In genomic region chr1:234589064-234589765, GRCh38 we compare ENCODE assay signal across 15 cellular contexts. TPM values are rescaled to one million over a fixed set of nuclear protein-coding genes. Genes with fewer than 3 reads are reported as not detected.
A peak's percentile ranks its signal among the peaks of the same experiment; 100 is the strongest.
DNase-seq lines count a peak whose midpoint lies in the region; ATAC-seq and TF ChIP-seq lines count a peak whose summit lies in the region.
"Had no signal": no experiment of that assay in that cellular context is flagged by ENCODE, and none has a peak within 500 bp of the region (broad histone marks: within the 10 kb centered on the region; RNA-seq: fewer than 3 reads in every experiment).

No MANE protein-coding gene starts in this region.

- no peaks in the 10 kb centered on the region for H3K4me1 Mint-ChIP-seq in CD8-positive, alpha-beta memory T cell

- 75 to 81% (median 79%) methylated on average over 16 of the region's 16 CpGs for WGBS in psoas muscle, 3 donors

- peak; percentile 57 for DNase-seq in GM03348 (ENCODE audit: low spot score)
- peak; percentile 97 for DNase-seq in WERI-Rb-1
- peak; percentile 20 for DNase-seq in fibroblast of villous mesenchyme (ENCODE audit: low read depth)
- peak; percentile 43 to 57 for DNase-seq in psoas muscle
- DNase-seq in dorsolateral prefrontal cortex: no peak
- DNase-seq in CD8-positive, alpha-beta memory T cell: no peak
- no peak for DNase-seq in activated naive CD4-positive, alpha-beta T cell treated with anti-CD3 and anti-CD28 coated beads, Interleukin-2, amount 50 U/mL, for 16 hours
- DNase-seq: activated CD4-positive, CD25-positive, alpha-beta regulatory T cell; Karpas-422; mesendoderm; NCI-H2029 treated with DMSO at 0.1 percent for 48 hours; NK-92 treated with Interleukin-12 subunit alpha and Interleukin-12 subunit beta, amount 100 ng/mL, for 24 hours; upper lobe of left lung had no signal

- peaks cover 29% of the 10 kb centered on the region for H3K4me1 ChIP-seq in psoas muscle
- H3K4me1 ChIP-seq in CD8-positive, alpha-beta memory T cell (ENCODE audit: insufficient read depth, low read length): no peaks in the 10 kb centered on the region

- no peaks in the 10 kb centered on the region for H3K36me3 ChIP-seq in WERI-Rb-1
- H3K36me3 ChIP-seq in psoas muscle (ENCODE audit: insufficient read depth in 1 of 2, low read depth in 1 of 2): no peaks in the 10 kb centered on the region
- H3K36me3 ChIP-seq in CD8-positive, alpha-beta memory T cell (ENCODE audit: insufficient read depth, low read length): no peaks in the 10 kb centered on the region
- H3K36me3 ChIP-seq: upper lobe of left lung had no signal

- H3K9me3 Mint-ChIP-seq in CD8-positive, alpha-beta memory T cell: peaks cover 0 to 2% (median 0%) of the 10 kb centered on the region in 5 donors
- H3K9me3 Mint-ChIP-seq: activated naive CD4-positive, alpha-beta T cell treated with anti-CD3 and anti-CD28 coated beads, Interleukin-2, amount 50 U/mL, for 72 hours had no signal

- TF ChIP-seq CTCF in WERI-Rb-1 (IDR thresholded peaks at IDR 0.05; ENCODE audit: low read depth, low read length) (no peak), fibroblast of villous mesenchyme (IDR thresholded peaks at IDR 0.05; ENCODE audit: insufficient read depth, low read depth, low read length) (no peak), psoas muscle (IDR thresholded peaks at IDR 0.05) (no peak), dorsolateral prefrontal cortex (IDR thresholded peaks at IDR 0.05 in 54 of 56, conservative IDR thresholded peaks at IDR 0.05 in 2 of 56; ENCODE audit: low read depth in 1 of 56, partially characterized antibody in 56 of 56) (no peak)

- ATAC-seq in psoas muscle (peak; percentile 54 to 78 (median 68)), GM18870 (IDR thresholded peaks at IDR 0.05; ENCODE audit: unreplicated experiment) (no peak)
- ATAC-seq: activated naive CD4-positive, alpha-beta T cell treated with anti-CD3 and anti-CD28 coated beads, Interleukin-2, amount 50 U/mL, for 72 hours had no signal

- POLR2A ChIA-PET in CD8-positive, alpha-beta memory T cell (lab: Charles Lee): no interaction called here

- H3K27me3 ChIP-seq in WERI-Rb-1 (ENCODE audit: insufficient read depth, low read depth, severe bottlenecking) (no peaks in the 10 kb centered on the region), psoas muscle (ENCODE audit: insufficient read depth in 3 of 3, low read length in 2 of 3) (no peaks in the 10 kb centered on the region), dorsolateral prefrontal cortex (no peaks in the 10 kb centered on the region)
- H3K27me3 ChIP-seq in CD8-positive, alpha-beta memory T cell (ENCODE audit: insufficient read depth, low read length, poor library complexity, severe bottlenecking): no peaks in the 10 kb centered on the region
- H3K27me3 ChIP-seq: upper lobe of left lung had no signal

- H3K27ac Mint-ChIP-seq in CD8-positive, alpha-beta memory T cell: no peak overlapping the region
- H3K27ac Mint-ChIP-seq: activated naive CD4-positive, alpha-beta T cell treated with anti-CD3 and anti-CD28 coated beads, Interleukin-2, amount 50 U/mL, for 72 hours had no signal

- intact Hi-C loops in psoas muscle (cut with DNase I) (no loop called here), dorsolateral prefrontal cortex (cut with DNase I) (no loop called here)

- no peaks in the 10 kb centered on the region for H3K9me3 ChIP-seq in WERI-Rb-1 (ENCODE audit: severe bottlenecking)
- no peaks in the 10 kb centered on the region for H3K9me3 ChIP-seq in psoas muscle
- no peaks in the 10 kb centered on the region for H3K9me3 ChIP-seq in CD8-positive, alpha-beta memory T cell (ENCODE audit: low read length)
- H3K9me3 ChIP-seq: upper lobe of left lung had no signal

- H3K4me3 Mint-ChIP-seq in CD8-positive, alpha-beta memory T cell: no peak overlapping the region

- peaks cover 0 to 1% (median 0%) of the 10 kb centered on the region in 3 donors for H3K36me3 Mint-ChIP-seq in CD8-positive, alpha-beta memory T cell
- H3K36me3 Mint-ChIP-seq: activated naive CD4-positive, alpha-beta T cell treated with anti-CD3 and anti-CD28 coated beads, Interleukin-2, amount 50 U/mL, for 72 hours had no signal

- H3K4me3 ChIP-seq in WERI-Rb-1 (ENCODE audit: low read depth, low read length) (peak overlapping the region; percentile 4), fibroblast of villous mesenchyme (ENCODE audit: low read depth, low read length) (no peak overlapping the region), psoas muscle (no peak overlapping the region), dorsolateral prefrontal cortex (no peak overlapping the region)
- no peak overlapping the region for H3K4me3 ChIP-seq in CD8-positive, alpha-beta memory T cell (ENCODE audit: low read length)
- H3K4me3 ChIP-seq: upper lobe of left lung had no signal

- peaks cover 5 to 25% of the 10 kb centered on the region in 2 donors for H3K27me3 Mint-ChIP-seq in CD8-positive, alpha-beta memory T cell

- CTCF ChIA-PET in CD8-positive, alpha-beta memory T cell (lab: Charles Lee): interaction anchor here (0.8 kb wide), 1 partner anchor 9 kb away, joined by 3 read pairs; no protein-coding TSS in a partner anchor

- peak overlapping the region; percentile 82 for H3K27ac ChIP-seq in WERI-Rb-1
- H3K27ac ChIP-seq in psoas muscle: peak overlapping the region; percentile 67
- H3K27ac ChIP-seq in dorsolateral prefrontal cortex: peak overlapping the region in 4 of 59 donors; percentile 1 to 57 (median 4)
- no peak overlapping the region for H3K27ac ChIP-seq in CD8-positive, alpha-beta memory T cell (ENCODE audit: low read depth, low read length)
- H3K27ac ChIP-seq: upper lobe of left lung had no signal

RNA-seq across cellular contexts. Expression of gene IRF2BP2, which starts 20.8 kb away (rescaled TPM):
- total RNA-seq in fibroblast of villous mesenchyme (53.1 and 60.9 TPM in 2 replicates), psoas muscle (100 to 1,000 TPM in 1 of 4 donors, 10 to 100 TPM in 3; 73.4 to 116 (median 87.8) TPM), dorsolateral prefrontal cortex (100 to 1,000 TPM in 54 of 120 experiments, 10 to 100 TPM in 66; 60.9 to 188 (median 96.3) TPM)
- 10 to 100 TPM; 53.6 to 63.6 (median 56.4) TPM for polyA plus RNA-seq in psoas muscle
- total RNA-seq in CD8-positive, alpha-beta memory T cell: 10 to 100 TPM; 91.8 to 98.4 TPM
- polyA plus RNA-seq in CD8-positive, alpha-beta memory T cell: 42.5 TPM

Comparison
In these comparisons a context has a peak if more than half of its experiments do, and no peak if none do; other contexts are left out.
1. DNase-seq: peak in GM03348 (single experiment), WERI-Rb-1 (single experiment), fibroblast of villous mesenchyme (single experiment) and psoas muscle (2 of 2); none in dorsolateral prefrontal cortex (0 of 10), CD8-positive, alpha-beta memory T cell (0 of 5) and activated naive CD4-positive, alpha-beta T cell treated with anti-CD3 and anti-CD28 coated beads, Interleukin-2, amount 50 U/mL, for 16 hours (single experiment).